Comparison of ENCODE assay signal across 1 cellular context in the genomic region with DNA sequence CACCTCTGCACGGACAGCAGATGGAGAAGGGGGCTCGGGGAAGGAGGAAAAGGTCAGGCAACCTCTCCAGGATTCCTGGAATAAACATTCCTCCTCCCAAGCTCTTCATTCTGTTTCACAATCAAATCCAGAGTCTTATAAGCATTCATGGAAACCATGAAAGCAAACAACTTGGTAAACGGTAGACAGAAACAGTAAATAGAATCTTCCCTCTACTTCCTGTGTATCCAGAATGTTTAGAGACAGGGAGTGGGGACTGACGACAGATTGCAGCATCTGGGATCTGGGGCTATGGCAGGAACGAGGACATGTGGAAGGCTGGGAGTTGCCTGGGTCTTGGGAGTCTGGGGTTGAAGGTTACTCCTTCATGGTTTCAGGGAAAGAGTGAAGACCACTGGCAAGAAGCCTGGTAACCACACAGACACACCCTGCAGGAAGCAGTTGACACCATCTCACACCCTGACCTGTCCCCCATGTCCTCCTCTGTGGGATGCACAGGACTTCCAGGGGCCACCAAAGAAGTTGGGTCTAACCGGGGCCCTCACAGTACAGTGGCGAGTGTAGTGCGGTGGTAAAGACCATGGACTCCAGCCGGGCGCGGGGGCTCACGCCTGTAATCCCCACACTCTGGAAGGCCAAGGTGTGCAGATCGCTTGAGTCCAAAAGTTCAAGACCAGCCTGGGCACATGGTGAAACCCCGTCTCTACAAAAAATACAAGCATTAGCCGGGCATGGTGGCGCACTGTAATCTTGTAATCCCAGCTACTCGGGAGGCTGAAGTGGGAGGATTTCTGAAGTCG.
TF ChIP-seq lines count a peak whose summit lies in the region.

No MANE protein-coding gene starts in this region.

TF ChIP-seq in GM12878, 131 proteins besides CTCF, POLR2A, EP300 and RAD21:
- TF ChIP-seq, protein P1, sequence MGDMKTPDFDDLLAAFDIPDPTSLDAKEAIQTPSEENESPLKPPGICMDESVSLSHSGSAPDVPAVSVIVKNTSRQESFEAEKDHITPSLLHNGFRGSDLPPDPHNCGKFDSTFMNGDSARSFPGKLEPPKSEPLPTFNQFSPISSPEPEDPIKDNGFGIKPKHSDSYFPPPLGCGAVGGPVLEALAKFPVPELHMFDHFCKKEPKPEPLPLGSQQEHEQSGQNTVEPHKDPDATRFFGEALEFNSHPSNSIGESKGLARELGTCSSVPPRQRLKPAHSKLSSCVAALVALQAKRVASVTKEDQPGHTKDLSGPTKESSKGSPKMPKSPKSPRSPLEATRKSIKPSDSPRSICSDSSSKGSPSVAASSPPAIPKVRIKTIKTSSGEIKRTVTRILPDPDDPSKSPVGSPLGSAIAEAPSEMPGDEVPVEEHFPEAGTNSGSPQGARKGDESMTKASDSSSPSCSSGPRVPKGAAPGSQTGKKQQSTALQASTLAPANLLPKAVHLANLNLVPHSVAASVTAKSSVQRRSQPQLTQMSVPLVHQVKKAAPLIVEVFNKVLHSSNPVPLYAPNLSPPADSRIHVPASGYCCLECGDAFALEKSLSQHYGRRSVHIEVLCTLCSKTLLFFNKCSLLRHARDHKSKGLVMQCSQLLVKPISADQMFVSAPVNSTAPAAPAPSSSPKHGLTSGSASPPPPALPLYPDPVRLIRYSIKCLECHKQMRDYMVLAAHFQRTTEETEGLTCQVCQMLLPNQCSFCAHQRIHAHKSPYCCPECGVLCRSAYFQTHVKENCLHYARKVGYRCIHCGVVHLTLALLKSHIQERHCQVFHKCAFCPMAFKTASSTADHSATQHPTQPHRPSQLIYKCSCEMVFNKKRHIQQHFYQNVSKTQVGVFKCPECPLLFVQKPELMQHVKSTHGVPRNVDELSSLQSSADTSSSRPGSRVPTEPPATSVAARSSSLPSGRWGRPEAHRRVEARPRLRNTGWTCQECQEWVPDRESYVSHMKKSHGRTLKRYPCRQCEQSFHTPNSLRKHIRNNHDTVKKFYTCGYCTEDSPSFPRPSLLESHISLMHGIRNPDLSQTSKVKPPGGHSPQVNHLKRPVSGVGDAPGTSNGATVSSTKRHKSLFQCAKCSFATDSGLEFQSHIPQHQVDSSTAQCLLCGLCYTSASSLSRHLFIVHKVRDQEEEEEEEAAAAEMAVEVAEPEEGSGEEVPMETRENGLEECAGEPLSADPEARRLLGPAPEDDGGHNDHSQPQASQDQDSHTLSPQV (IDR thresholded peaks at IDR 0.05): no peak
- no peak for TF ChIP-seq SIX5 (IDR thresholded peaks at IDR 0.05; ENCODE audit: low read depth, low read length, severe bottlenecking)
